Comparison of ENCODE assay signal across 9 cellular contexts in the genomic region with DNA sequence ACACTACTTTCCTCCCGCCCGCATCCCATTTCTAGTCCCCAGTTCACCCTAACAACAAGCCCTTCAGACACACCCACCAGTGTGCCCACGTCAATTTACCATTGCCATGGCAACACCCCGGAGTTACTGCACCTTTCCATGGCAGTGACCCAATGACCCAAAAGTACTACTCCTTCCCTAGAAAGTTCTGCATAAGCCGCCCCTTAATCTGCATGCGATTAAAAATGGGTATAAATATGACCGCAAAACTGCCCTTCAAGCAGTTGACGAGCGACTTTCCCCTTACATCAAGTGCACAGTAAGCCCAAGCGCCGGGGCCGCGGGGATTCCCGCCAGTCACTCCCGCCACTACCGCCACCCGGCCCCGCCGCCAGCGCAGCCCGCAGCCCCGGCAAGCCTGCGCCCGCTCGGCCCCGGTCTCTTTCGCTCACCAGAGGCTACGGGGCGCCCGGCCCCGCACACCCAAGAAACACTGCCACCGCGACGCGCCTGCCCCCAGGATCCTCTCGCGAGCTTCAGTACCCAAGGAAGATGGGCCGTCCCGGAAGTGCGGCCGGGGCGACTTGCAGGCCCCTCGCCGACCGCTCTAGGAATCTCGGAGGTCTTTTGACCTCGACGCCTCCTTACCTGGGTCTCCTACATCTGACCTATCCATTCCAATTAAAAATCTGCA. TPM values are rescaled to one million over a fixed set of nuclear protein-coding genes. Genes with fewer than 3 reads are reported as not detected.
DNase-seq lines count a peak whose midpoint lies in the region; ATAC-seq and TF ChIP-seq lines count a peak whose summit lies in the region.
"Had no signal": no experiment of that assay in that cellular context is flagged by ENCODE, and none has a peak within 500 bp of the region (broad histone marks: within the 10 kb centered on the region; RNA-seq: fewer than 3 reads in every experiment).

No MANE protein-coding gene starts in this region.

- TF ChIP-seq CTCF in right atrium auricular region (IDR thresholded peaks at IDR 0.05) (no peak), prostate gland (IDR thresholded peaks at IDR 0.05) (no peak)

- H3K27me3 ChIP-seq in SJSA1 (replicated peaks): no peaks in the 10 kb centered on the region
- no peaks in the 10 kb centered on the region for H3K27me3 ChIP-seq in right atrium auricular region
- H3K27me3 ChIP-seq in prostate gland (replicated peaks; ENCODE audit: insufficient read depth): no peaks in the 10 kb centered on the region

- H3K9me3 ChIP-seq in SJSA1 (replicated peaks) (peaks cover 6% of the 10 kb centered on the region; the same call in 1 of the 2 replicates), right atrium auricular region (no peaks in the 10 kb centered on the region), prostate gland (no peaks in the 10 kb centered on the region)

- no peak for TF ChIP-seq POLR2A in prostate gland (IDR thresholded peaks at IDR 0.05)

- intact Hi-C loops in prostate gland (cut with DNase I): no loop called here

- H3K4me1 ChIP-seq in SJSA1 (replicated peaks) (peaks cover 9% of the 10 kb centered on the region; the same call in 1 of the 2 replicates), right atrium auricular region (peaks cover 0 to 6% of the 10 kb centered on the region in 2 donors), prostate gland (replicated peaks) (no peaks in the 10 kb centered on the region), urinary bladder (ENCODE audit: insufficient read depth) (no peaks in the 10 kb centered on the region)

- peak; percentile 75 for ATAC-seq in HG03521 (IDR thresholded peaks at IDR 0.05; ENCODE audit: unreplicated experiment)

- H3K27ac ChIP-seq in SJSA1 (no peak overlapping the region), right atrium auricular region (peak overlapping the region in 1 of 2 donors; percentile 29), prostate gland (no peak overlapping the region), urinary bladder (ENCODE audit: low read depth) (no peak overlapping the region)
- H3K27ac ChIP-seq: 22Rv1 had no signal

- DNase-seq in NCI-H1417 (lab: John Stamatoyannopoulos, UW) (peak; percentile 69 to 85 (median 74)), NCI-H1417 treated with DMSO at 0.1 percent for 48 hours (lab: John Stamatoyannopoulos, UW) (no peak), SJSA1 (ENCODE audit: low read depth in 1 of 2, low spot score in 2 of 2) (peak; percentile 27 to 51), anterior cingulate cortex (lab: John Stamatoyannopoulos, UW) (peak in 54 of 58 donors; percentile 8 to 79 (median 43)), right atrium auricular region (ENCODE audit: low spot score) (peak; percentile 72), prostate gland (ENCODE audit: low spot score) (peak; percentile 54)

- H3K4me3 ChIP-seq in SJSA1: peak overlapping the region; percentile 43
- peak overlapping the region; percentile 72 to 74 for H3K4me3 ChIP-seq in right atrium auricular region
- H3K4me3 ChIP-seq in prostate gland: peak overlapping the region; percentile 47 to 57
- peak overlapping the region; percentile 98 for H3K4me3 ChIP-seq in urinary bladder (ENCODE audit: low read depth, low read length)

- H3K36me3 ChIP-seq in SJSA1 (no peaks in the 10 kb centered on the region; the same call in 1 of the 2 replicates), right atrium auricular region (no peaks in the 10 kb centered on the region), prostate gland (no peaks in the 10 kb centered on the region), urinary bladder (ENCODE audit: insufficient read depth) (no peaks in the 10 kb centered on the region)

- 1% methylated on average over 48 of the region's 48 CpGs for WGBS in prostate gland
- WGBS in urinary bladder: 1% methylated on average over 48 of the region's 48 CpGs

RNA-seq across cellular contexts. Expression of a gene that starts 27.2 kb away (rescaled TPM):
- total RNA-seq in SJSA1 (2014; rRNA removed; shearing (Covaris generic)): 0.79 TPM in 1 of 2 replicates, not detected in the other
- total RNA-seq in right atrium auricular region: 1 to 10 TPM; 2.3 to 3.1 TPM
- 1 to 10 TPM; 6.5 to 9.6 TPM for total RNA-seq in prostate gland
- 15.0 TPM for total RNA-seq in urinary bladder
- polyA plus RNA-seq in urinary bladder: 4.7 TPM

RNA-seq across cellular contexts. Expression of a gene that starts 36.7 kb away (rescaled TPM):
- total RNA-seq in SJSA1 (2014; rRNA removed; shearing (Covaris generic)): 7.7 and 14.7 TPM in 2 replicates
- total RNA-seq in right atrium auricular region (1 to 10 TPM; 7.9 to 8.4 TPM), prostate gland (10 to 100 TPM in 1 of 2 donors, 1 to 10 TPM in 1; 7.1 to 14.9 TPM), urinary bladder (17.9 TPM)
- 5.6 TPM for polyA plus RNA-seq in urinary bladder

RNA-seq across cellular contexts. Expression of a gene that starts 44.2 kb away (rescaled TPM):
- 0.53 and 4.4 TPM in 2 replicates for total RNA-seq in SJSA1 (2014; rRNA removed; shearing (Covaris generic))
- 1 to 10 TPM; 2.8 to 3.1 TPM for total RNA-seq in right atrium auricular region
- 10 to 100 TPM in 1 of 2 donors, 1 to 10 TPM in 1; 9.7 to 23.6 TPM for total RNA-seq in prostate gland
- total RNA-seq in urinary bladder: 14.3 TPM
- 4.1 TPM for polyA plus RNA-seq in urinary bladder

Comparison
In these comparisons a context has a peak if more than half of its experiments do, and no peak if none do; other contexts are left out.
1. H3K4me3 ChIP-seq: peak in every context shown above with its lines; median percentile 98 in urinary bladder; 73 in right atrium auricular region; 52 in prostate gland; 43 in SJSA1.